In genomic region chr6:1233924-1234323, GRCh38 we compare ENCODE assay signal across 22 cellular contexts.
DNase-seq lines count a peak whose midpoint lies in the region; ATAC-seq and TF ChIP-seq lines count a peak whose summit lies in the region.
"Had no signal": no experiment of that assay in that cellular context is flagged by ENCODE, and none has a peak within 500 bp of the region (broad histone marks: within the 10 kb centered on the region; RNA-seq: fewer than 3 reads in every experiment).

No MANE protein-coding gene starts in this region.

- no peaks in the 10 kb centered on the region for H3K27me3 Mint-ChIP-seq in MCF 10A (ENCODE audit: insufficient read depth, unreplicated experiment)

- no peaks in the 10 kb centered on the region for H3K36me3 ChIP-seq in WERI-Rb-1
- H3K36me3 ChIP-seq in lung (ENCODE audit: control insufficient read depth in 2 of 2, insufficient read depth in 2 of 2, low read length in 2 of 2) = no peaks in the 10 kb centered on the region
- H3K36me3 ChIP-seq: BE2C; BLaER1 treated with 17β-estradiol and CSF1 and Interleukin-3, amounts not matched to agents 10 nM and 100 nM; HAP-1 had no signal

- ATAC-seq in lung (ENCODE audit: insufficient read depth, low FRiP score) = no peak
- ATAC-seq: A549 had no signal

- POLR2A ChIA-PET in MCF 10A (lab: Yijun Ruan, JAX) = no interaction called here

- no peaks in the 10 kb centered on the region for H3K36me3 Mint-ChIP-seq in MCF 10A (ENCODE audit: insufficient read depth, unreplicated experiment)
- H3K36me3 Mint-ChIP-seq: CD14-positive monocyte; CD8-positive, alpha-beta memory T cell had no signal

- WGBS in lung, 2 donors = 86 to 88% methylated on average over 11 of the region's 11 CpGs

- H3K9me3 ChIP-seq in WERI-Rb-1 (ENCODE audit: severe bottlenecking) (no peaks in the 10 kb centered on the region), lung (ENCODE audit: control insufficient read depth in 2 of 2, insufficient read depth in 1 of 2, low read length in 1 of 2) (no peaks in the 10 kb centered on the region)
- H3K9me3 ChIP-seq: A549; BE2C; BLaER1 treated with 17β-estradiol and CSF1 and Interleukin-3, amounts not matched to agents 10 nM and 100 nM; HAP-1 had no signal

- H3K27ac ChIP-seq in WERI-Rb-1 (no peak overlapping the region), lung (ENCODE audit: low read depth in 1 of 2, low read length in 1 of 2) (no peak overlapping the region)
- H3K27ac ChIP-seq: A549; BLaER1 treated with 17β-estradiol and CSF1 and Interleukin-3, amounts not matched to agents 10 nM and 100 nM had no signal

- DNase-seq in NCI-H460 (ENCODE audit: extremely low read depth, low read depth) (peak; percentile 20), WERI-Rb-1 (peak; percentile 61), lung (ENCODE audit: low spot score) (peak; percentile 22), amygdala (lab: John Stamatoyannopoulos, UW) (no peak), cardiac septum (ENCODE audit: low spot score) (no peak), MCF 10A (ENCODE audit: unreplicated experiment) (no peak), posterior vena cava (ENCODE audit: low spot score) (no peak)
- DNase-seq: 8988T; ACHN; AML-193; BE2C; Calu3; CD4-positive, alpha-beta T cell; CD8-positive, alpha-beta memory T cell; DMS53; DND-41; GOT3; HFFc6 had no signal

- H3K9me3 Mint-ChIP-seq in MCF 10A (ENCODE audit: unreplicated experiment) = no peaks in the 10 kb centered on the region
- H3K9me3 Mint-ChIP-seq: CD14-positive monocyte; CD4-positive, alpha-beta T cell; CD8-positive, alpha-beta memory T cell; HFFc6 had no signal

- no peaks in the 10 kb centered on the region for H3K4me1 ChIP-seq in lung (ENCODE audit: control insufficient read depth in 2 of 2, insufficient read depth in 2 of 2, low read length in 2 of 2)
- H3K4me1 ChIP-seq: A549; BE2C; BLaER1 treated with 17β-estradiol and CSF1 and Interleukin-3, amounts not matched to agents 10 nM and 100 nM; HAP-1 had no signal

- intact Hi-C loops in cardiac septum (cut with DNase I) = no loop called here
- intact Hi-C loops in MCF 10A (cut with micrococcal nuclease) = no loop called here
- intact Hi-C loops in posterior vena cava (cut with DNase I) = no loop called here

- H3K27me3 ChIP-seq in WERI-Rb-1 (ENCODE audit: insufficient read depth, low read depth, severe bottlenecking) (peaks cover 8% of the 10 kb centered on the region), lung (ENCODE audit: control insufficient read depth, insufficient read depth) (no peaks in the 10 kb centered on the region)
- H3K27me3 ChIP-seq: BLaER1 treated with 17β-estradiol and CSF1 and Interleukin-3, amounts not matched to agents 10 nM and 100 nM had no signal

- no peak overlapping the region for H3K27ac Mint-ChIP-seq in MCF 10A (ENCODE audit: low read depth, unreplicated experiment)
- H3K27ac Mint-ChIP-seq: CD4-positive, alpha-beta T cell; CD8-positive, alpha-beta memory T cell; HFFc6 had no signal

- TF ChIP-seq CTCF in WERI-Rb-1 (IDR thresholded peaks at IDR 0.05; ENCODE audit: low read depth, low read length) (no peak), lung (IDR thresholded peaks at IDR 0.05; ENCODE audit: control extremely low read depth, extremely low read depth) (no peak), MCF 10A (IDR thresholded peaks at IDR 0.05; ENCODE audit: unreplicated experiment) (no peak)

- BruUV-seq in MCF 10A (replicated peaks; lab: Mats Ljungman, UMichigan) = no TSS peak

- no peak overlapping the region for H3K4me3 Mint-ChIP-seq in MCF 10A (ENCODE audit: unreplicated experiment)
- H3K4me3 Mint-ChIP-seq: CD14-positive monocyte; CD4-positive, alpha-beta T cell; CD8-positive, alpha-beta memory T cell; HFFc6 had no signal

- H3K4me3 ChIP-seq in WERI-Rb-1 (ENCODE audit: low read depth, low read length) = no peak overlapping the region
- H3K4me3 ChIP-seq in lung = no peak overlapping the region
- H3K4me3 ChIP-seq: A549; BLaER1 treated with 17β-estradiol and CSF1 and Interleukin-3, amounts not matched to agents 10 nM and 100 nM; HAP-1 had no signal

- CTCF ChIA-PET in MCF 10A (lab: Yijun Ruan, JAX) = no interaction called here

- H3K4me1 Mint-ChIP-seq in MCF 10A (ENCODE audit: insufficient read depth, unreplicated experiment) = peaks cover 7% of the 10 kb centered on the region
- H3K4me1 Mint-ChIP-seq: CD14-positive monocyte; CD8-positive, alpha-beta memory T cell had no signal

Comparison
In these comparisons a context has a peak if more than half of its experiments do, and no peak if none do; other contexts are left out.
1. DNase-seq: peak in NCI-H460 (single experiment), WERI-Rb-1 (single experiment) and lung (single experiment); none in amygdala (0 of 56), cardiac septum (single experiment), MCF 10A (single experiment) and posterior vena cava (single experiment).